Comparison of ENCODE assay signal across 22 cellular contexts in the genomic region with DNA sequence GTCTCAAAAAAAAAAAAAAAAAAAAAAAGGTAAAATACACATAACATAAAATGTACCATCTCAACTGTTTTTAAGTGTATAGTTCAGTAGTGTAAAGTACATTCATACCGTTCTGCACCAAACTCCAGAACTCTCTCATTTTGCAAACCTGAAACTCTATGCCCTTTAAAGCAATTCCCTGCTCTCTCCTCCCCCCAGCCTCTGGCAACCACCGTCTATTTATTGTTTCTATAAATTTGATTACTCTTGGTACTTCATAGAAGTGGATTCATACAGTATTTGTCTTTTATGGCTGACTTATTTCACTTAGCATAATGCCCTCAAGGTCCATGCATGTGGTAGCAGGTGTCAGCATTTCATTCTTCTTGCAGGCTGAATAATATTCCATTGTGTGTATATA. TPM values are rescaled to one million over a fixed set of nuclear protein-coding genes. Genes with fewer than 3 reads are reported as not detected.
DNase-seq lines count a peak whose midpoint lies in the region; ATAC-seq and TF ChIP-seq lines count a peak whose summit lies in the region.
"Had no signal": no experiment of that assay in that cellular context is flagged by ENCODE, and none has a peak within 500 bp of the region (broad histone marks: within the 10 kb centered on the region; RNA-seq: fewer than 3 reads in every experiment).

No MANE protein-coding gene starts in this region.

- H3K27me3 ChIP-seq in CD4-positive, alpha-beta memory T cell (ENCODE audit: insufficient read depth, low read length), result no peaks in the 10 kb centered on the region
- H3K27me3 ChIP-seq in WERI-Rb-1 (ENCODE audit: insufficient read depth, low read depth, severe bottlenecking), result no peaks in the 10 kb centered on the region
- H3K27me3 ChIP-seq: ascending aorta, left lung, transverse colon had no signal

- H3K4me1 ChIP-seq in CD4-positive, alpha-beta memory T cell (ENCODE audit: insufficient read depth, low read length), result peaks cover 97% of the 10 kb centered on the region
- H3K4me1 ChIP-seq: ascending aorta had no signal

- H3K4me3 ChIP-seq in CD4-positive, alpha-beta memory T cell (ENCODE audit: low read length in 2 of 2), result no peak overlapping the region
- H3K4me3 ChIP-seq in WERI-Rb-1 (ENCODE audit: low read depth, low read length), result no peak overlapping the region
- H3K4me3 ChIP-seq: ascending aorta, HAP-1, left lung, transverse colon had no signal

- peak overlapping the region; percentile 64 for H3K27ac Mint-ChIP-seq in T-helper 1 cell treated with Interleukin-12 subunit alpha and Interleukin-12 subunit beta and Interleukin-4 antibody, amounts not matched to agents 30 μg/mL and 1 μg/mL, for 36 hours
- peak overlapping the region; percentile 53 to 93 (median 85) for H3K27ac Mint-ChIP-seq in CD4-positive, alpha-beta memory T cell
- peak overlapping the region; percentile 12 for H3K27ac Mint-ChIP-seq in activated CD4-positive, alpha-beta memory T cell treated with anti-CD3 and anti-CD28 coated beads, Interleukin-2, amount 10 ng/mL, durations not matched to agents 7 days and 5 days
- H3K27ac Mint-ChIP-seq in naive B cell, result peak overlapping the region in 5 of 6 donors; percentile 85 to 99 (median 91)

- H3K4me1 Mint-ChIP-seq in T-helper 1 cell treated with Interleukin-12 subunit alpha and Interleukin-12 subunit beta and Interleukin-4 antibody, amounts not matched to agents 30 μg/mL and 1 μg/mL, for 36 hours (ENCODE audit: low read depth), result peaks cover 80% of the 10 kb centered on the region
- peaks cover 73 to 98% (median 86%) of the 10 kb centered on the region in 4 donors for H3K4me1 Mint-ChIP-seq in CD4-positive, alpha-beta memory T cell
- peaks cover 88% of the 10 kb centered on the region for H3K4me1 Mint-ChIP-seq in activated CD4-positive, alpha-beta memory T cell treated with anti-CD3 and anti-CD28 coated beads, Interleukin-2, amount 10 ng/mL, durations not matched to agents 7 days and 5 days
- peaks cover 76 to 96% (median 93%) of the 10 kb centered on the region in 3 donors for H3K4me1 Mint-ChIP-seq in naive B cell

- peaks cover 6% of the 10 kb centered on the region for H3K9me3 Mint-ChIP-seq in T-helper 1 cell treated with Interleukin-12 subunit alpha and Interleukin-12 subunit beta and Interleukin-4 antibody, amounts not matched to agents 30 μg/mL and 1 μg/mL, for 36 hours
- peaks cover 0 to 4% (median 0%) of the 10 kb centered on the region in 8 donors for H3K9me3 Mint-ChIP-seq in CD4-positive, alpha-beta memory T cell
- H3K9me3 Mint-ChIP-seq in activated CD4-positive, alpha-beta memory T cell treated with anti-CD3 and anti-CD28 coated beads, Interleukin-2, amount 10 ng/mL, durations not matched to agents 7 days and 5 days, result peaks cover 7% of the 10 kb centered on the region
- H3K9me3 Mint-ChIP-seq in naive B cell, result peaks cover 0 to 5% (median 0%) of the 10 kb centered on the region in 7 donors

- H3K27ac ChIP-seq in CD4-positive, alpha-beta memory T cell (ENCODE audit: low read depth, low read length), result peak overlapping the region; percentile 38
- no peak overlapping the region for H3K27ac ChIP-seq in WERI-Rb-1
- H3K27ac ChIP-seq: ascending aorta, HL-60, transverse colon had no signal

- DNase-seq in T-helper 1 cell (no peak), naive B cell (no peak), WERI-Rb-1 (no peak), SKM-1 (lab: John Stamatoyannopoulos, UW; ENCODE audit: unreplicated experiment) (no peak)
- DNase-seq in CD4-positive, alpha-beta memory T cell, result no peak
- DNase-seq in activated CD4-positive, alpha-beta memory T cell treated with anti-CD3 and anti-CD28 coated beads, Interleukin-2, amount 10 ng/mL, durations not matched to agents 7 days and 5 days, result no peak
- DNase-seq: cerebellar nuclear complex; effector CD4-positive, alpha-beta T cell; left lung; NCI-H2029 treated with DMSO at 0.1 percent for 48 hours; NCI-H748 treated with DMSO at 0.1 percent for 48 hours; occipital lobe; SIG-M5; T-helper 9 cell; transverse colon had no signal

- H3K36me3 Mint-ChIP-seq in T-helper 1 cell treated with Interleukin-12 subunit alpha and Interleukin-12 subunit beta and Interleukin-4 antibody, amounts not matched to agents 30 μg/mL and 1 μg/mL, for 36 hours (ENCODE audit: low read depth), result peaks cover 55% of the 10 kb centered on the region
- peaks cover 60 to 69% of the 10 kb centered on the region in 2 donors for H3K36me3 Mint-ChIP-seq in CD4-positive, alpha-beta memory T cell
- H3K36me3 Mint-ChIP-seq in activated CD4-positive, alpha-beta memory T cell treated with anti-CD3 and anti-CD28 coated beads, Interleukin-2, amount 10 ng/mL, durations not matched to agents 7 days and 5 days (ENCODE audit: low read depth), result peaks cover 84% of the 10 kb centered on the region
- H3K36me3 Mint-ChIP-seq in naive B cell, result peaks cover 26 to 43% of the 10 kb centered on the region in 2 donors

- POLR2A ChIA-PET in CD4-positive, alpha-beta memory T cell (lab: Charles Lee; ENCODE audit: partially characterized antibody), result interaction anchor here (3.9 to 26.9 kb wide), 3 partner anchors 6 to 69 kb away, joined by 35 to 734 read pairs (median 734); partner anchors contain the start of gene RIPOR2
- POLR2A ChIA-PET in activated CD4-positive, alpha-beta memory T cell treated with anti-CD3 and anti-CD28 coated beads, Interleukin-2, amount 10 ng/mL, durations not matched to agents 7 days and 5 days (lab: Charles Lee), result interaction anchor here (1.0 to 3.6 kb wide), 3 partner anchors 12 to 62 kb away, joined by 3 to 33 read pairs (median 3); no protein-coding TSS in a partner anchor

- intact Hi-C loops in CD4-positive, alpha-beta memory T cell (cut with micrococcal nuclease), result no loop called here

- H3K27me3 Mint-ChIP-seq in T-helper 1 cell treated with Interleukin-12 subunit alpha and Interleukin-12 subunit beta and Interleukin-4 antibody, amounts not matched to agents 30 μg/mL and 1 μg/mL, for 36 hours (ENCODE audit: low read depth), result peaks cover 4% of the 10 kb centered on the region
- H3K27me3 Mint-ChIP-seq in CD4-positive, alpha-beta memory T cell, result peaks cover 0 to 1% of the 10 kb centered on the region in 2 donors
- H3K27me3 Mint-ChIP-seq in activated CD4-positive, alpha-beta memory T cell treated with anti-CD3 and anti-CD28 coated beads, Interleukin-2, amount 10 ng/mL, durations not matched to agents 7 days and 5 days, result peaks cover 3% of the 10 kb centered on the region
- no peaks in the 10 kb centered on the region for H3K27me3 Mint-ChIP-seq in naive B cell

- ATAC-seq in naive B cell (ENCODE audit: low read depth in 2 of 2) (no peak), HG02885 (IDR thresholded peaks at IDR 0.05; ENCODE audit: poor library complexity, unreplicated experiment) (no peak)
- ATAC-seq: activated CD4-positive, CD25-positive, alpha-beta regulatory T cell treated with anti-CD3 and anti-CD28 coated beads, Interleukin-2, amount 50 U/mL, for 24 hours had no signal

- peak overlapping the region; percentile 38 for H3K4me3 Mint-ChIP-seq in T-helper 1 cell treated with Interleukin-12 subunit alpha and Interleukin-12 subunit beta and Interleukin-4 antibody, amounts not matched to agents 30 μg/mL and 1 μg/mL, for 36 hours
- H3K4me3 Mint-ChIP-seq in CD4-positive, alpha-beta memory T cell, result peak overlapping the region; percentile 37 to 87 (median 74)
- peak overlapping the region; percentile 23 for H3K4me3 Mint-ChIP-seq in activated CD4-positive, alpha-beta memory T cell treated with anti-CD3 and anti-CD28 coated beads, Interleukin-2, amount 10 ng/mL, durations not matched to agents 7 days and 5 days
- peak overlapping the region in 6 of 8 donors; percentile 48 to 83 (median 70) for H3K4me3 Mint-ChIP-seq in naive B cell

- H3K9me3 ChIP-seq in CD4-positive, alpha-beta memory T cell (ENCODE audit: control insufficient read depth in 1 of 2, low read length in 2 of 2), result no peaks in the 10 kb centered on the region
- H3K9me3 ChIP-seq in WERI-Rb-1 (ENCODE audit: severe bottlenecking), result no peaks in the 10 kb centered on the region
- H3K9me3 ChIP-seq: ascending aorta, HAP-1, left lung, transverse colon had no signal

- TF ChIP-seq CTCF in WERI-Rb-1 (IDR thresholded peaks at IDR 0.05; ENCODE audit: low read depth, low read length), result no peak

- CTCF ChIA-PET in CD4-positive, alpha-beta memory T cell (lab: Charles Lee; ENCODE audit: partially characterized antibody), result interaction anchor here (1.5 to 7.7 kb wide), 3 partner anchors 12 to 95 kb away, joined by 5 to 95 read pairs (median 36); partner anchors contain the start of gene RIPOR2
- CTCF ChIA-PET in activated CD4-positive, alpha-beta memory T cell treated with anti-CD3 and anti-CD28 coated beads, Interleukin-2, amount 10 ng/mL, durations not matched to agents 7 days and 5 days (lab: Charles Lee), result interaction anchor here (5.4 to 5.5 kb wide), 2 partner anchors 11 to 69 kb away, joined by 36 to 40 read pairs; partner anchors contain the start of gene RIPOR2

- H3K36me3 ChIP-seq in CD4-positive, alpha-beta memory T cell (ENCODE audit: insufficient read depth, low read length), result peaks cover 22% of the 10 kb centered on the region
- no peaks in the 10 kb centered on the region for H3K36me3 ChIP-seq in WERI-Rb-1
- H3K36me3 ChIP-seq: ascending aorta, HAP-1, left lung, transverse colon had no signal

RNA-seq across cellular contexts. Expression of gene RIPOR2, which starts 12.9 kb away (rescaled TPM):
- total RNA-seq in CD4-positive, alpha-beta memory T cell, result 100 to 1,000 TPM; 420 to 432 TPM
- polyA plus RNA-seq in CD4-positive, alpha-beta memory T cell, result 100 to 1,000 TPM; 431 to 458 TPM
- 100 to 1,000 TPM; 234 to 240 TPM for total RNA-seq in activated CD4-positive, alpha-beta memory T cell treated with anti-CD3 and anti-CD28 coated beads, Interleukin-2, amount 10 ng/mL, durations not matched to agents 7 days and 5 days
- 100 to 1,000 TPM; 464 to 666 (median 484) TPM for polyA plus RNA-seq in naive B cell (ENCODE audit: low read depth in 6 of 6)
- total RNA-seq: G401 had no signal

Comparison
In these comparisons a context has a peak if more than half of its experiments do, and no peak if none do; other contexts are left out.
1. H3K27ac Mint-ChIP-seq: peak in every context shown above with its lines; median percentile 91 in naive B cell; 85 in CD4-positive, alpha-beta memory T cell; 64 in T-helper 1 cell treated with Interleukin-12 subunit alpha and Interleukin-12 subunit beta and Interleukin-4 antibody, amounts not matched to agents 30 μg/mL and 1 μg/mL, for 36 hours; 12 in activated CD4-positive, alpha-beta memory T cell treated with anti-CD3 and anti-CD28 coated beads, Interleukin-2, amount 10 ng/mL, durations not matched to agents 7 days and 5 days.
2. H3K4me3 Mint-ChIP-seq: peak in every context shown above with its lines; median percentile 74 in CD4-positive, alpha-beta memory T cell; 70 in naive B cell; 38 in T-helper 1 cell treated with Interleukin-12 subunit alpha and Interleukin-12 subunit beta and Interleukin-4 antibody, amounts not matched to agents 30 μg/mL and 1 μg/mL, for 36 hours; 23 in activated CD4-positive, alpha-beta memory T cell treated with anti-CD3 and anti-CD28 coated beads, Interleukin-2, amount 10 ng/mL, durations not matched to agents 7 days and 5 days.